In the genomic region with DNA sequence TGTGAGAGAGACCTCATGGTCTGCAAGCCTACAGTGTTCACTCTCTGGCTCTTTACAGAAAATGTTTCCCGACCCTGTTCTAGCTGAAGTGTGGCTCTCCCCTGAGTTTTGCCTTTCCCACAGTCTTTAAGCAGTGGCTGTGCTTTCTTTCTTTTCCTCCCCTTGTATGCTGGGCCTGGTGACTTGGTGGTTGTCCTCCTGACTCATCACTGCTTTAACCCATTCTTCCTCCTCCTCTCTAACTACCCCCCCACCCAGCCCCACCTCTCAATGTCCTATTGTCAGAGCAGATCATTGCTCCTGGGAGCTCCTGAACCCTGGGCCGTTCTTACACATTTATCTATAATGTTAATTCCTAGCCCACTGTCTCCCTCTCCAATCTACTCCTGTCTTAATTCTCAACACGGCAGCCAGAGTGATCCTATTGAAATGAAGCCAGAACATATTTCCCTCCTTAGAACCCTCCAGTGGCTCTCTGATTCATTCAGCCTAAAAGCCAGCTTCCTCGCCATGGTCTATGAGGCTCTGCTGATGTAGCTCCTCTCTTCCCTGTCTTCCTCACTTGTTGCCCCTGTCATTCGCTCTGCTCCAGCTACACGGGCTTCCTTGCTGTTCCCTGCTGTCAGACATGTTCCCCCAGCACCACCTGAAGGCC, we compare ENCODE assay signal across 1 cellular context.
TF ChIP-seq lines count a peak whose summit lies in the region.

No MANE protein-coding gene starts in this region.

TF ChIP-seq in H1, 55 proteins besides CTCF, POLR2A, EP300 and RAD21 (continued from another document):
- TF ChIP-seq SAP30 (IDR thresholded peaks at IDR 0.05; ENCODE audit: insufficient read depth, insufficient replicate concordance, low read length), result no peak
